In the genomic region with DNA sequence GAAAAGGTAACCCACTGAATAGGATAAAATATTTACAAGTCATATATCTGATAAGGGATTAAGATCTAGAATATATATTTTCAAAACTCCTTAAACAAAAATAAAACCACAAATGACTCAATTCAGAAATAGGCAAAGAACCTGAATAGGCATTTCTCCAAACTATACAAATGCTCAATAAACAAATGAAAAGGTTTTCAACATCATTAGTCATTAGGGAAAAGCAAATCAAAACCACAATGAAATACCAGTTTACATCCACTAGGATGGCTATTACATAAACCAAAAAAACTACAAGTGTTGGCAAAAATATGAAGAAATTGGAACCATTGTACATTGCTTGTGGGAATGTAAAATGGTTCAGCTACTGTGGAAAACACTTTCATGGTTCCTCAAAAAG, we compare ENCODE assay signal across 20 cellular contexts.
DNase-seq lines count a peak whose midpoint lies in the region; ATAC-seq and TF ChIP-seq lines count a peak whose summit lies in the region.
"Had no signal": no experiment of that assay in that cellular context is flagged by ENCODE, and none has a peak within 500 bp of the region (broad histone marks: within the 10 kb centered on the region; RNA-seq: fewer than 3 reads in every experiment).

No MANE protein-coding gene starts in this region.

- no peak overlapping the region for H2AFZ ChIP-seq in GM23248
- no peak overlapping the region for H2AFZ ChIP-seq in osteoblast (ENCODE audit: low read length)

- peaks cover 24% of the 10 kb centered on the region for H3K27me3 ChIP-seq in GM23248 (replicated peaks; ENCODE audit: insufficient read depth)
- H3K27me3 ChIP-seq in RWPE2 (ENCODE audit: insufficient read depth, poor library complexity, severe bottlenecking): no peaks in the 10 kb centered on the region
- peaks cover 12% of the 10 kb centered on the region for H3K27me3 ChIP-seq in osteoblast (ENCODE audit: insufficient read depth, low read length)
- H3K27me3 ChIP-seq: brain microvascular endothelial cell, sigmoid colon, tibial artery had no signal

- no peak overlapping the region for H3K9ac ChIP-seq in GM23248

- H3K4me1 ChIP-seq in GM23248 (ENCODE audit: insufficient read depth) (peaks cover 26% of the 10 kb centered on the region), RWPE2 (ENCODE audit: insufficient read depth, poor library complexity, severe bottlenecking) (peaks cover 40% of the 10 kb centered on the region), osteoblast (ENCODE audit: insufficient read depth, low read length) (peaks cover 34% of the 10 kb centered on the region)

- H3K4me3 ChIP-seq in GM23248 (no peak overlapping the region), RWPE2 (ENCODE audit: severe bottlenecking) (no peak overlapping the region), osteoblast (ENCODE audit: insufficient read depth, low read length) (no peak overlapping the region)
- H3K4me3 ChIP-seq: sigmoid colon, tibial artery had no signal

- H3K27ac ChIP-seq in GM23248 (no peak overlapping the region), RWPE2 (ENCODE audit: poor library complexity, severe bottlenecking) (peak overlapping the region; percentile 32), osteoblast (ENCODE audit: low read depth, low read length) (no peak overlapping the region)
- H3K27ac ChIP-seq: brain microvascular endothelial cell, sigmoid colon, tibial artery had no signal

- peaks cover 13% of the 10 kb centered on the region; the same call in 1 of the 2 replicates for H3F3A ChIP-seq in GM23248 (ENCODE audit: insufficient read depth)

- no peaks in the 10 kb centered on the region for H3K79me2 ChIP-seq in GM23248 (ENCODE audit: insufficient read depth)
- no peaks in the 10 kb centered on the region for H3K79me2 ChIP-seq in osteoblast (ENCODE audit: insufficient read depth, low read length)

- TF ChIP-seq CTCF in RWPE2 (IDR thresholded peaks at IDR 0.05; ENCODE audit: poor library complexity, severe bottlenecking): peak; percentile 16
- no peak for TF ChIP-seq CTCF in osteoblast (IDR thresholded peaks at IDR 0.05; ENCODE audit: extremely low read depth, low read depth, low read length)

- H3K4me2 ChIP-seq in GM23248 (ENCODE audit: unreplicated experiment): no peak overlapping the region
- H3K4me2 ChIP-seq in osteoblast (ENCODE audit: insufficient read depth, low read length): no peak overlapping the region

- H3K9me3 ChIP-seq in GM23248 (ENCODE audit: low read depth): no peaks in the 10 kb centered on the region
- no peaks in the 10 kb centered on the region for H3K9me3 ChIP-seq in RWPE2 (ENCODE audit: severe bottlenecking)
- H3K9me3 ChIP-seq in osteoblast (ENCODE audit: low read depth, low read length): no peaks in the 10 kb centered on the region
- H3K9me3 ChIP-seq: sigmoid colon, tibial artery had no signal

- ATAC-seq in RWPE2 (ENCODE audit: low read depth): peak; percentile 75
- ATAC-seq: activated naive CD4-positive, alpha-beta T cell treated with anti-CD3 and anti-CD28 coated beads, Interleukin-2, amount 50 U/mL, for 72 hours; HepG2; left lobe of liver; Right ventricle myocardium inferior had no signal

- DNase-seq in GM23248: peak; percentile 54
- no peak for DNase-seq in RWPE2 (ENCODE audit: low spot score)
- peak; percentile 70 for DNase-seq in fibroblast of gingiva (ENCODE audit: low read depth)
- DNase-seq in renal cortical epithelial cell (ENCODE audit: low read depth): peak; percentile 68
- no peak for DNase-seq in activated CD4-positive, alpha-beta T cell treated with anti-CD3 and anti-CD28 coated beads for 4 hours
- DNase-seq in NCI-H524 (lab: John Stamatoyannopoulos, UW): no peak
- no peak for DNase-seq in osteoblast (ENCODE audit: insufficient read length, low spot score, missing footprints)
- DNase-seq: activated CD4-positive, alpha-beta T cell treated with anti-CD3 and anti-CD28 coated beads for 1 hour; brain microvascular endothelial cell; NCI-H1436 treated with DMSO at 0.1 percent for 48 hours; NCI-H69; posterior cingulate gyrus; sigmoid colon; stimulated activated CD4-positive, alpha-beta T cell treated with anti-CD3 and anti-CD28 coated beads, Interleukin-1b, Interleukin-23, amount 100 ng/mL, for 48 hours; stimulated activated naive CD4-positive, alpha-beta T cell treated with Interleukin-2 at 50 U/mL for 16 hours; tibial artery had no signal

- in situ Hi-C loops in GM23248 (cut with MboI): loop anchor here (25.0 kb wide), 1 partner anchor 411 kb away; no protein-coding TSS in a partner anchor

- H4K20me1 ChIP-seq in GM23248 (ENCODE audit: insufficient read depth) (no peaks in the 10 kb centered on the region), osteoblast (ENCODE audit: insufficient read depth, low read length) (no peaks in the 10 kb centered on the region)

- no peaks in the 10 kb centered on the region for H3K36me3 ChIP-seq in GM23248 (ENCODE audit: low read depth)
- no peaks in the 10 kb centered on the region for H3K36me3 ChIP-seq in RWPE2 (ENCODE audit: low read depth)
- no peaks in the 10 kb centered on the region for H3K36me3 ChIP-seq in osteoblast (ENCODE audit: insufficient read depth, low read length)
- H3K36me3 ChIP-seq: brain microvascular endothelial cell, sigmoid colon, tibial artery had no signal

- no peaks in the 10 kb centered on the region for H3K9me2 ChIP-seq in GM23248 (ENCODE audit: insufficient read depth)

Comparison
In these comparisons a context has a peak if more than half of its experiments do, and no peak if none do; other contexts are left out.
1. DNase-seq: peak in GM23248 (single experiment), fibroblast of gingiva (single experiment) and renal cortical epithelial cell (single experiment); none in RWPE2 (single experiment), activated CD4-positive, alpha-beta T cell treated with anti-CD3 and anti-CD28 coated beads for 4 hours (0 of 2), NCI-H524 (0 of 2) and osteoblast (single experiment).